In the genomic region with DNA sequence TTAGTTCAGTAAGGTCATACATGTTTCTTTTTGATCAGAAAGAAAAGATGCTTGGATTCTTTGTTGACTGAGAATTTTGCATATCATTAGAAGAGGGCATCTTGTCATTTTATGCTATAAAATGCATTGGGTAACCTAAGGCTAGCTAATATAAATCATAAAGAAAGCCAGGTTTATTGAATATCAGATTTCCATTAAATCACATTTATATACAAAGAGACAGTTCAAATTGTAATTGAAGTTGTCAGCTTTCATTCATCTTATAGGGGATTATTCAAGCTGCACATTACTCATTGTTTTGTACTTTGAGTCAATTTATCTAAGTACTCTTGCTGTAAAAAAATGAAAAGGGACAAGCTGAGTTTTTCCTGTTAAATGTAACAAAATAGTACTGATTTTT, we compare ENCODE assay signal across 34 cellular contexts.
"Had no signal": no experiment of that assay in that cellular context is flagged by ENCODE, and none has a peak within 500 bp of the region (broad histone marks: within the 10 kb centered on the region; RNA-seq: fewer than 3 reads in every experiment).

No MANE protein-coding gene starts in this region.

- H3K9me3 Mint-ChIP-seq: activated CD4-positive, alpha-beta memory T cell treated with anti-CD3 and anti-CD28 coated beads, Interleukin-2, amount 10 ng/mL, durations not matched to agents 7 days and 5 days; activated CD4-positive, alpha-beta T cell treated with anti-CD3 and anti-CD28 coated beads, Interleukin-2, amount 10 ng/mL, durations not matched to agents 7 days and 5 days had no signal

- H3K4me3 Mint-ChIP-seq: activated B cell treated with CpG ODN at 0.5 μM for 24 hours; activated CD4-positive, alpha-beta memory T cell treated with anti-CD3 and anti-CD28 coated beads, Interleukin-2, amount 10 ng/mL, durations not matched to agents 7 days and 5 days; activated CD4-positive, alpha-beta T cell treated with anti-CD3 and anti-CD28 coated beads for 36 hours; activated CD4-positive, alpha-beta T cell treated with anti-CD3 and anti-CD28 coated beads, Interleukin-2, amount 10 ng/mL, durations not matched to agents 7 days and 5 days; activated CD8-positive, alpha-beta memory T cell treated with anti-CD3 and anti-CD28 coated beads, Interleukin-2, amount 10 ng/mL, durations not matched to agents 7 days and 5 days; activated CD8-positive, alpha-beta T cell treated with anti-CD3 and anti-CD28 coated beads, Interleukin-2, amount 10 ng/mL, durations not matched to agents 7 days and 5 days; activated naive CD4-positive, alpha-beta T cell treated with anti-CD3 and anti-CD28 coated beads for 36 hours; activated naive CD8-positive, alpha-beta T cell treated with anti-CD3 and anti-CD28 coated beads for 36 hours; activated T-cell treated with anti-CD3 and anti-CD28 coated beads, Interleukin-2, amount 50 U/mL, for 24 hours; T-helper 1 cell treated with Interleukin-12 subunit alpha and Interleukin-12 subunit beta and Interleukin-4 antibody, amounts not matched to agents 30 μg/mL and 1 μg/mL, for 36 hours; T-helper 2 cell treated with Interferon-gamma antibody and Interleukin-4, amounts not matched to agents 5 μg/mL and 100 μg/mL, for 36 hours had no signal

- H3K4me1 Mint-ChIP-seq: activated B cell treated with CpG ODN at 0.5 μM for 24 hours; activated CD4-positive, alpha-beta memory T cell treated with anti-CD3 and anti-CD28 coated beads, Interleukin-2, amount 10 ng/mL, durations not matched to agents 7 days and 5 days; activated CD4-positive, alpha-beta T cell treated with anti-CD3 and anti-CD28 coated beads for 36 hours; activated CD4-positive, alpha-beta T cell treated with anti-CD3 and anti-CD28 coated beads, Interleukin-2, amount 10 ng/mL, durations not matched to agents 7 days and 5 days; activated CD8-positive, alpha-beta memory T cell treated with anti-CD3 and anti-CD28 coated beads, Interleukin-2, amount 10 ng/mL, durations not matched to agents 7 days and 5 days; activated naive CD8-positive, alpha-beta T cell treated with anti-CD3 and anti-CD28 coated beads for 36 hours had no signal

- H3K36me3 Mint-ChIP-seq: activated CD8-positive, alpha-beta memory T cell treated with anti-CD3 and anti-CD28 coated beads, Interleukin-2, amount 10 ng/mL, durations not matched to agents 7 days and 5 days; activated naive CD4-positive, alpha-beta T cell treated with anti-CD3 and anti-CD28 coated beads, Interleukin-2, amount 50 U/mL, for 72 hours; activated naive CD8-positive, alpha-beta T cell treated with anti-CD3 and anti-CD28 coated beads for 36 hours had no signal

- H3K27me3 Mint-ChIP-seq: activated B cell treated with CpG ODN at 0.5 μM for 24 hours; activated CD4-positive, alpha-beta memory T cell treated with anti-CD3 and anti-CD28 coated beads, Interleukin-2, amount 10 ng/mL, durations not matched to agents 7 days and 5 days; activated CD4-positive, alpha-beta T cell treated with anti-CD3 and anti-CD28 coated beads for 36 hours; activated CD4-positive, alpha-beta T cell treated with anti-CD3 and anti-CD28 coated beads, Interleukin-2, amount 10 ng/mL, durations not matched to agents 7 days and 5 days; activated CD8-positive, alpha-beta memory T cell treated with anti-CD3 and anti-CD28 coated beads, Interleukin-2, amount 10 ng/mL, durations not matched to agents 7 days and 5 days; activated naive CD8-positive, alpha-beta T cell treated with anti-CD3 and anti-CD28 coated beads for 36 hours; activated T-cell treated with anti-CD3 and anti-CD28 coated beads, Interleukin-2, amount 50 U/mL, for 24 hours had no signal

- H3K4me3 ChIP-seq: adrenal gland, body of pancreas, breast epithelium had no signal

- H3K27ac Mint-ChIP-seq: activated B cell treated with CpG ODN at 0.5 μM for 24 hours; activated CD4-positive, alpha-beta memory T cell treated with anti-CD3 and anti-CD28 coated beads, Interleukin-2, amount 10 ng/mL, durations not matched to agents 7 days and 5 days; activated CD4-positive, alpha-beta T cell treated with anti-CD3 and anti-CD28 coated beads for 36 hours; activated CD4-positive, alpha-beta T cell treated with anti-CD3 and anti-CD28 coated beads, Interleukin-2, amount 10 ng/mL, durations not matched to agents 7 days and 5 days; activated CD8-positive, alpha-beta memory T cell treated with anti-CD3 and anti-CD28 coated beads, Interleukin-2, amount 10 ng/mL, durations not matched to agents 7 days and 5 days; activated CD8-positive, alpha-beta T cell treated with anti-CD3 and anti-CD28 coated beads, Interleukin-2, amount 10 ng/mL, durations not matched to agents 7 days and 5 days; activated naive CD4-positive, alpha-beta T cell treated with anti-CD3 and anti-CD28 coated beads for 36 hours; activated naive CD4-positive, alpha-beta T cell treated with anti-CD3 and anti-CD28 coated beads, Interleukin-2, amount 50 U/mL, for 72 hours; activated naive CD8-positive, alpha-beta T cell treated with anti-CD3 and anti-CD28 coated beads for 36 hours; activated T-cell treated with anti-CD3 and anti-CD28 coated beads, Interleukin-2, amount 50 U/mL, for 24 hours; activated T-helper 2 cell treated with anti-CD3 and anti-CD28 coated beads, Interferon-gamma antibody, Interleukin-2, Interleukin-4, amounts not matched to agents 10 μg/mL and 5 μg/mL and 100 μg/mL, durations not matched to agents 14 hours and 24 hours and 36 hours; T-helper 1 cell treated with Interleukin-12 subunit alpha and Interleukin-12 subunit beta and Interleukin-4 antibody, amounts not matched to agents 30 μg/mL and 1 μg/mL, for 36 hours; T-helper 2 cell treated with Interferon-gamma antibody and Interleukin-4, amounts not matched to agents 5 μg/mL and 100 μg/mL, for 36 hours had no signal

- H3K36me3 ChIP-seq: adrenal gland, brain microvascular endothelial cell had no signal

- DNase-seq: activated B cell treated with CpG ODN at 0.5 μM for 24 hours; activated CD4-positive, alpha-beta memory T cell treated with anti-CD3 and anti-CD28 coated beads, Interleukin-2, amount 10 ng/mL, durations not matched to agents 7 days and 5 days; activated CD4-positive, alpha-beta T cell treated with anti-CD3 and anti-CD28 coated beads for 1 hour; activated CD4-positive, alpha-beta T cell treated with anti-CD3 and anti-CD28 coated beads for 36 hours; activated CD4-positive, alpha-beta T cell treated with anti-CD3 and anti-CD28 coated beads for 48 hours; activated CD4-positive, alpha-beta T cell treated with anti-CD3 and anti-CD28 coated beads, Interleukin-2, amount 10 ng/mL, durations not matched to agents 7 days and 5 days; activated CD4-positive, alpha-beta T cell treated with anti-CD3 and anti-CD28 coated beads, Interleukin-2, amount 50 U/mL, for 48 hours; activated CD8-positive, alpha-beta memory T cell treated with anti-CD3 and anti-CD28 coated beads for 24 hours; activated CD8-positive, alpha-beta memory T cell treated with anti-CD3 and anti-CD28 coated beads, Interleukin-2, amount 10 ng/mL, durations not matched to agents 7 days and 5 days; activated CD8-positive, alpha-beta memory T cell treated with anti-CD3 and anti-CD28 coated beads, Interleukin-2, amount 50 U/mL, for 48 hours; activated CD8-positive, alpha-beta T cell treated with anti-CD3 and anti-CD28 coated beads, Interleukin-2, amount 10 ng/mL, durations not matched to agents 7 days and 5 days; activated effector memory CD4-positive, alpha-beta T cell treated with Interleukin-2 at 50 U/mL for 16 hours; activated gamma-delta T cell treated with Interleukin-2 at 50 U/mL for 16 hours; activated naive CD4-positive, alpha-beta T cell; activated naive CD4-positive, alpha-beta T cell treated with anti-CD3 and anti-CD28 coated beads for 36 hours; activated naive CD4-positive, alpha-beta T cell treated with anti-CD3 and anti-CD28 coated beads, Interleukin-2, amount 50 U/mL, for 16 hours; activated naive CD8-positive, alpha-beta T cell treated with anti-CD3 and anti-CD28 coated beads for 36 hours; activated T-cell treated with anti-CD3 and anti-CD28 coated beads, Interleukin-2, amount 50 U/mL, for 24 hours; activated T-cell treated with anti-CD3 and anti-CD28 coated beads, Interleukin-2, amount 50 U/mL, for 48 hours; adrenal gland; amniotic stem cell; aorta; body of pancreas; brain microvascular endothelial cell; central memory CD4-positive, alpha-beta T cell; T-helper 2 cell; T-helper 9 cell had no signal

- ATAC-seq: activated CD4-positive, alpha-beta T cell treated with anti-CD3 and anti-CD28 coated beads for 36 hours; activated CD4-positive, CD25-positive, alpha-beta regulatory T cell treated with anti-CD3 and anti-CD28 coated beads, Interleukin-2, amount 50 U/mL, for 24 hours; activated CD8-positive, alpha-beta memory T cell treated with anti-CD3 and anti-CD28 coated beads, Interleukin-2, amount 10 ng/mL, durations not matched to agents 7 days and 5 days; activated CD8-positive, alpha-beta T cell treated with anti-CD3 and anti-CD28 coated beads, Interleukin-2, amount 10 ng/mL, durations not matched to agents 7 days and 5 days; activated naive CD4-positive, alpha-beta T cell treated with anti-CD3 and anti-CD28 coated beads, Interleukin-2, amount 50 U/mL, for 72 hours; body of pancreas had no signal

- H3K27me3 ChIP-seq: adrenal gland, body of pancreas, brain microvascular endothelial cell, breast epithelium had no signal

- H3K9me3 ChIP-seq: adrenal gland, body of pancreas, breast epithelium had no signal

- H3K27ac ChIP-seq: adrenal gland, body of pancreas, brain microvascular endothelial cell, breast epithelium, VCaP had no signal
